Comparison of ENCODE assay signal across 8 cellular contexts in genomic region chr17:2123467-2124251, GRCh38.
A peak's percentile ranks its signal among the peaks of the same experiment; 100 is the strongest.
DNase-seq lines count a peak whose midpoint lies in the region; ATAC-seq and TF ChIP-seq lines count a peak whose summit lies in the region.

No MANE protein-coding gene starts in this region.

- H2AFZ ChIP-seq in mammary epithelial cell (ENCODE audit: low read depth, low read length) = peak overlapping the region; percentile 6

- H3K4me1 ChIP-seq in mammary epithelial cell (ENCODE audit: insufficient read depth, low read length) (peaks cover 15% of the 10 kb centered on the region), lower lobe of right lung (peaks cover 35% of the 10 kb centered on the region), uterus (peaks cover 3 to 5% of the 10 kb centered on the region in 2 donors)

- DNase-seq in AG10803 (ENCODE audit: low read depth) (peak; percentile 41), mammary epithelial cell (no peak), lower lobe of right lung (no peak), uterus (no peak), NCI-H524 (lab: John Stamatoyannopoulos, UW) (no peak)
- DNase-seq in activated CD8-positive, alpha-beta memory T cell treated with anti-CD3 and anti-CD28 coated beads for 24 hours = no peak

- intact Hi-C loops in mammary epithelial cell (cut with micrococcal nuclease) = no loop called here
- intact Hi-C loops in lower lobe of right lung (cut with DNase I) = no loop called here
- intact Hi-C loops in uterus (cut with DNase I; ENCODE audit: low total_unique reads) = no loop called here

- H3K4me3 ChIP-seq in AG10803 (ENCODE audit: low read length) = no peak overlapping the region
- no peak overlapping the region for H3K4me3 ChIP-seq in mammary epithelial cell (replicated peaks in 1 of 3; ENCODE audit: insufficient read depth in 1 of 3, low read depth in 2 of 3, low read length in 3 of 3)
- peak overlapping the region; percentile 1 for H3K4me3 ChIP-seq in lower lobe of right lung
- H3K4me3 ChIP-seq in uterus = no peak overlapping the region

- TF ChIP-seq POLR2A in uterus (IDR thresholded peaks at IDR 0.05) = no peak

- peak overlapping the region; percentile 34 for H3K4me2 ChIP-seq in mammary epithelial cell (ENCODE audit: insufficient read depth, low read depth, low read length)

- dilution Hi-C loops in mammary epithelial cell (cut with HindIII; ENCODE audit: low sequenced_read_pairs) = loop anchor here (10.0 kb wide), 1 partner anchor 59 kb away; no protein-coding TSS in a partner anchor

- H3K27ac ChIP-seq in KOPT-K1 (ENCODE audit: low read depth, low read length, poor library complexity, severe bottlenecking) (peak overlapping the region; percentile 40), mammary epithelial cell (ENCODE audit: insufficient read depth, low read depth, low read length) (no peak overlapping the region), lower lobe of right lung (peak overlapping the region; percentile 69), uterus (peak overlapping the region; percentile 79 to 86)

- peak; percentile 85 to 89 for ATAC-seq in lower lobe of right lung
- ATAC-seq in HG03095 (IDR thresholded peaks at IDR 0.05; ENCODE audit: unreplicated experiment) = no peak

- no TSS peak for BruUV-seq in mammary epithelial cell (replicated peaks; lab: Mats Ljungman, UMichigan)

- no peaks in the 10 kb centered on the region for H3K27me3 ChIP-seq in mammary epithelial cell (ENCODE audit: insufficient read depth, low read length)
- no peaks in the 10 kb centered on the region for H3K27me3 ChIP-seq in lower lobe of right lung (ENCODE audit: low read depth)
- no peaks in the 10 kb centered on the region for H3K27me3 ChIP-seq in uterus

- in situ Hi-C loops in mammary epithelial cell (cut with MboI; ENCODE audit: low sequenced_read_pairs in 2 of 2) = no loop called here

- no peaks in the 10 kb centered on the region for H4K20me1 ChIP-seq in mammary epithelial cell (ENCODE audit: insufficient read depth, low read length)

- WGBS in mammary epithelial cell (ENCODE audit: low coverage, missing lambda C conversion rate) = 30% methylated on average over 4 of the region's 4 CpGs

- no peaks in the 10 kb centered on the region for H3K79me2 ChIP-seq in mammary epithelial cell (ENCODE audit: insufficient read depth, low read length)

- TF ChIP-seq CTCF in AG10803 (conservative IDR thresholded peaks at IDR 0.05; ENCODE audit: low read length) = no peak; the same call in 1 of the 2 replicates
- TF ChIP-seq CTCF in mammary epithelial cell (conservative IDR thresholded peaks at IDR 0.05 in 1 of 2, IDR thresholded peaks at IDR 0.05 in 1 of 2; ENCODE audit: extremely low read depth in 1 of 2, insufficient read depth in 1 of 2, low read depth in 1 of 2, low read length in 2 of 2) = no peak
- TF ChIP-seq CTCF in lower lobe of right lung (IDR thresholded peaks at IDR 0.05) = peak; percentile 15
- no peak for TF ChIP-seq CTCF in uterus (IDR thresholded peaks at IDR 0.05)

- H3K36me3 ChIP-seq in KOPT-K1 (ENCODE audit: insufficient read depth, low read length) = peaks cover 53% of the 10 kb centered on the region; the same call in 1 of the 2 replicates
- H3K36me3 ChIP-seq in mammary epithelial cell (ENCODE audit: insufficient read depth, low read length) = peaks cover 3% of the 10 kb centered on the region
- H3K36me3 ChIP-seq in lower lobe of right lung = peaks cover 8% of the 10 kb centered on the region
- no peaks in the 10 kb centered on the region for H3K36me3 ChIP-seq in uterus

- CTCF ChIA-PET in mammary epithelial cell (lab: Charles Lee; ENCODE audit: low non-redundant PET) = no interaction called here

- H3K9ac ChIP-seq in mammary epithelial cell (ENCODE audit: insufficient read depth, low read length) = no peak overlapping the region

- H3K9me3 ChIP-seq in KOPT-K1 (ENCODE audit: insufficient read depth, low read length, poor library complexity, severe bottlenecking) (no peaks in the 10 kb centered on the region), mammary epithelial cell (replicated peaks; ENCODE audit: insufficient read depth, low read length) (no peaks in the 10 kb centered on the region), lower lobe of right lung (no peaks in the 10 kb centered on the region), uterus (no peaks in the 10 kb centered on the region)
